27 cellular contexts compared by ENCODE assay signal in genomic region chr22:19194751-19195536, GRCh38. TPM values are rescaled to one million over a fixed set of nuclear protein-coding genes. Genes with fewer than 3 reads are reported as not detected.
"Had no signal": no experiment of that assay in that cellular context is flagged by ENCODE, and none has a peak within 500 bp of the region (broad histone marks: within the 10 kb centered on the region; RNA-seq: fewer than 3 reads in every experiment).

No MANE protein-coding gene starts in this region.

- H3K9me3 Mint-ChIP-seq: activated CD4-positive, alpha-beta memory T cell treated with anti-CD3 and anti-CD28 coated beads, Interleukin-2, amount 10 ng/mL, durations not matched to agents 7 days and 5 days; activated CD4-positive, alpha-beta T cell treated with anti-CD3 and anti-CD28 coated beads, Interleukin-2, amount 10 ng/mL, durations not matched to agents 24 days and 14 days; activated naive CD4-positive, alpha-beta T cell treated with anti-CD3 and anti-CD28 coated beads, Interleukin-2, amount 50 U/mL, for 24 hours; stimulated activated naive CD8-positive, alpha-beta T cell treated with anti-CD3 and anti-CD28 coated beads, Interleukin-15, Interleukin-2, amounts not matched to agents 100 ng/mL and 50 ng/mL, for 24 hours had no signal

- H3K36me3 Mint-ChIP-seq: activated naive CD4-positive, alpha-beta T cell treated with anti-CD3 and anti-CD28 coated beads, Interleukin-2, amount 50 U/mL, for 24 hours had no signal

- ATAC-seq: gastrocnemius medialis, left lobe of liver had no signal

- H3K27me3 Mint-ChIP-seq: activated naive CD4-positive, alpha-beta T cell treated with anti-CD3 and anti-CD28 coated beads, Interleukin-2, amount 50 U/mL, for 24 hours; stimulated activated naive CD8-positive, alpha-beta T cell treated with anti-CD3 and anti-CD28 coated beads, Interleukin-15, Interleukin-2, amounts not matched to agents 100 ng/mL and 50 ng/mL, for 24 hours had no signal

- H3K27ac Mint-ChIP-seq: activated CD4-positive, alpha-beta memory T cell treated with anti-CD3 and anti-CD28 coated beads, Interleukin-2, amount 10 ng/mL, durations not matched to agents 7 days and 5 days; activated CD4-positive, alpha-beta T cell treated with anti-CD3 and anti-CD28 coated beads, Interleukin-2, amount 10 ng/mL, durations not matched to agents 24 days and 14 days; activated naive CD4-positive, alpha-beta T cell treated with anti-CD3 and anti-CD28 coated beads, Interleukin-2, amount 50 U/mL, for 24 hours; stimulated activated naive CD8-positive, alpha-beta T cell treated with anti-CD3 and anti-CD28 coated beads, Interleukin-15, Interleukin-2, amounts not matched to agents 100 ng/mL and 50 ng/mL, for 24 hours had no signal

- H3K4me3 Mint-ChIP-seq: activated CD4-positive, alpha-beta memory T cell treated with anti-CD3 and anti-CD28 coated beads, Interleukin-2, amount 10 ng/mL, durations not matched to agents 7 days and 5 days; activated CD4-positive, alpha-beta T cell treated with anti-CD3 and anti-CD28 coated beads, Interleukin-2, amount 10 ng/mL, durations not matched to agents 24 days and 14 days; activated naive CD4-positive, alpha-beta T cell treated with anti-CD3 and anti-CD28 coated beads, Interleukin-2, amount 50 U/mL, for 24 hours; naive B cell; stimulated activated naive CD8-positive, alpha-beta T cell treated with anti-CD3 and anti-CD28 coated beads, Interleukin-15, Interleukin-2, amounts not matched to agents 100 ng/mL and 50 ng/mL, for 24 hours had no signal

- DNase-seq: activated gamma-delta T cell treated with Interleukin-2 at 50 U/mL for 16 hours; adrenal gland; brain microvascular endothelial cell; central memory CD4-positive, alpha-beta T cell; colonic mucosa; esophagus squamous epithelium; hippocampal formation; islet precursor cell; lower lobe of right lung; mesendoderm; naive B cell; ovary; stimulated activated CD4-positive, alpha-beta T cell treated with anti-CD3 and anti-CD28 coated beads, Interleukin-4, amount 100 ng/mL, for 24 hours; substantia nigra; thyroid gland; upper lobe of right lung had no signal

RNA-seq across cellular contexts. Expression of gene GSC2, which starts 44.9 kb away (rescaled TPM):
- total RNA-seq: activated CD4-positive, alpha-beta memory T cell treated with anti-CD3 and anti-CD28 coated beads, Interleukin-2, amount 10 ng/mL, durations not matched to agents 7 days and 5 days; activated CD4-positive, alpha-beta T cell treated with anti-CD3 and anti-CD28 coated beads, Interleukin-2, amount 10 ng/mL, durations not matched to agents 24 days and 14 days; adrenal gland; ascending aorta; colonic mucosa; esophagus squamous epithelium; gastrocnemius medialis; left lobe of liver; lower lobe of right lung; mucosa of gallbladder; ovary; psoas muscle; right atrium auricular region; T-helper 1 cell treated with Interleukin-12 subunit alpha and Interleukin-12 subunit beta and Interleukin-4 antibody, amounts not matched to agents 30 ng/mL and 1 ng/mL, for 36 hours; thyroid gland; upper lobe of right lung had no signal
